ENCODE assay signal across 6 cellular contexts in the genomic region with DNA sequence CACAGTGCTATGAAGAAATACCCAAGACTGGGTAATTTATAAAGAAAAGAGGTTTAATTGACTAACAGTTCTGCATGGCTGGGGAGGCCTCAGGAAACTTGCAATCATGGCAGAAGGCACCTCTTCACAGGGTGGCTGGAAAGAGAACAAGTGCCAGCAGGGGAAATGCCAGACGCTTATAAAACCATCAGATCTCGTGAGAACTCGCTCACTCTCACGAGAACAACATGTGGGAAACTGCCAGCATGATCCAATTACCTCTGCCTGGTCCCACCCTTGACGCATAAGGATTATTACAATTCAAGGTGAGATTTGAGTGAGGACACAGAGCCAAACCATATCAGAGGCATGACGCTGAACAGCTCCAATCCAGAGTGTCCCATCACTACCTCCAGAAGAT.
DNase-seq lines count a peak whose midpoint lies in the region; FAIRE-seq and TF ChIP-seq lines count a peak whose summit lies in the region.
"Not testable (repeated sequence)": the region's sequence is repeated elsewhere in the genome, so short reads cannot be mapped to it uniquely, and the experiment has no call there.

No MANE protein-coding gene starts in this region.

- H3K9me3 ChIP-seq in H9 (ENCODE audit: control insufficient read depth, low read depth, low read length); WERI-Rb-1 (ENCODE audit: severe bottlenecking); kidney (ENCODE audit: control insufficient read depth in 1 of 2, low read length in 2 of 2): not testable (repeated sequence)

- not testable (repeated sequence) for H3K79me1 ChIP-seq in H9 (ENCODE audit: insufficient read depth, low read depth, low read length, poor library complexity, severe bottlenecking)

- H3K23me2 ChIP-seq in H9 (ENCODE audit: insufficient read length, low read depth, low read length, poor library complexity, severe bottlenecking): not testable (repeated sequence)

- not testable (repeated sequence) for FAIRE-seq in kidney (lab: Jason Lieb, UNC)

- H3K4me1 ChIP-seq in H9 (ENCODE audit: insufficient read depth, low read length); kidney (ENCODE audit: control insufficient read depth in 1 of 2, insufficient read depth in 1 of 2, low read depth in 1 of 2, low read length in 2 of 2): not testable (repeated sequence)

- H3K79me2 ChIP-seq in H9 (ENCODE audit: insufficient read depth, low read length): not testable (repeated sequence)

- not testable (repeated sequence) for H3K9ac ChIP-seq in H9 (ENCODE audit: extremely low read depth, insufficient read length, low read length); kidney (ENCODE audit: low read length in 2 of 2)

- not testable (repeated sequence) for H3K4ac ChIP-seq in H9 (ENCODE audit: low read depth, low read length)

- not testable (repeated sequence) for H3K27me3 ChIP-seq in H9 (ENCODE audit: insufficient read depth, low read length); WERI-Rb-1 (ENCODE audit: insufficient read depth, low read depth, severe bottlenecking)

- H3K9me3 Mint-ChIP-seq in H9: not testable (repeated sequence)

- not testable (repeated sequence) for H2BK12ac ChIP-seq in H9 (ENCODE audit: insufficient read length, low read depth, low read length)

- H3K23ac ChIP-seq in H9 (ENCODE audit: insufficient read length, low read depth, low read length): not testable (repeated sequence)

- not testable (repeated sequence) for H4K8ac ChIP-seq in H9 (replicated peaks; ENCODE audit: insufficient read length, low read depth, low read length)

- H3K4me1 Mint-ChIP-seq in H9: peaks cover 21 to 40% of the 10 kb centered on the region in 2 experiments

- not testable (repeated sequence) for H3T11ph ChIP-seq in H9 (ENCODE audit: low read length)

- not testable (repeated sequence) for H4K5ac ChIP-seq in H9 (ENCODE audit: insufficient read length, low read depth, low read length)

- not testable (repeated sequence) for H2BK5ac ChIP-seq in H9 (ENCODE audit: insufficient read length, low read length)

- not testable (repeated sequence) for H3K4me3 ChIP-seq in WERI-Rb-1 (ENCODE audit: low read depth, low read length); kidney (ENCODE audit: low read length in 2 of 2)

- H4K91ac ChIP-seq in H9 (ENCODE audit: insufficient read length, low read depth, low read length): not testable (repeated sequence)

- DNase-seq in H9: peak; percentile 21
- peak; percentile 12 for DNase-seq in NAMALWA (ENCODE audit: low spot score)
- peak; percentile 47 for DNase-seq in NCI-H82 treated with DMSO at 0.1 percent for 48 hours (lab: John Stamatoyannopoulos, UW; ENCODE audit: unreplicated experiment)
- DNase-seq in WERI-Rb-1: peak; percentile 32
- peak; percentile 4 for DNase-seq in kidney
- DNase-seq in posterior vena cava (ENCODE audit: low spot score): peak; percentile 11

- not testable (repeated sequence) for H3K4me3 Mint-ChIP-seq in H9

- not testable (repeated sequence) for H4K20me1 ChIP-seq in H9 (ENCODE audit: control insufficient read depth, insufficient read depth, insufficient read length)

- H3K36me3 Mint-ChIP-seq in H9 (ENCODE audit: insufficient read depth in 1 of 3, low read depth in 3 of 3): not testable (repeated sequence)

- not testable (repeated sequence) for H3K4me2 ChIP-seq in H9 (ENCODE audit: insufficient read depth, insufficient read length, low read length)

- not testable (repeated sequence) for TF ChIP-seq CTCF in H9 (conservative IDR thresholded peaks at IDR 0.05); WERI-Rb-1 (IDR thresholded peaks at IDR 0.05; ENCODE audit: low read depth, low read length); kidney (IDR thresholded peaks at IDR 0.05; ENCODE audit: borderline replicate concordance, extremely low read depth, insufficient read depth)

- H3K36me3 ChIP-seq in WERI-Rb-1; kidney (ENCODE audit: control insufficient read depth in 1 of 2, insufficient read depth in 2 of 2, low read length in 2 of 2): not testable (repeated sequence)

- not testable (repeated sequence) for H3K56ac ChIP-seq in H9 (ENCODE audit: insufficient read length, low read depth, low read length)

- H3K27ac ChIP-seq in H9 (ENCODE audit: insufficient read length, low read depth, low read length); WERI-Rb-1; kidney (ENCODE audit: low read depth in 2 of 2, low read length in 2 of 2): not testable (repeated sequence)

- not testable (repeated sequence) for H2AK5ac ChIP-seq in H9 (ENCODE audit: insufficient read length, low read length)

- peaks cover 17% of the 10 kb centered on the region for H3K27me3 Mint-ChIP-seq in H9 (ENCODE audit: low read depth)

- not testable (repeated sequence) for H2BK15ac ChIP-seq in H9 (ENCODE audit: low read depth, low read length)

- H3K18ac ChIP-seq in H9 (ENCODE audit: insufficient read length, low read depth, low read length): not testable (repeated sequence)

- intact Hi-C loops in kidney (cut with DNase I); posterior vena cava (cut with DNase I): not testable (repeated sequence)

- not testable (repeated sequence) for H2BK20ac ChIP-seq in H9 (ENCODE audit: low read depth, low read length, poor library complexity, severe bottlenecking)

- not testable (repeated sequence) for H2BK120ac ChIP-seq in H9 (ENCODE audit: low read depth, low read length, poor library complexity, severe bottlenecking)

- H2AFZ ChIP-seq in H9 (ENCODE audit: low read length): not testable (repeated sequence)

- not testable (repeated sequence) for H3K27ac Mint-ChIP-seq in H9

- H3K14ac ChIP-seq in H9 (ENCODE audit: insufficient read depth, low read length): not testable (repeated sequence)

- no CpG with 5 or more reads among the region's 6 CpGs for WGBS in H9 (ENCODE audit: extremely low coverage, insufficient read length, low lambda C conversion rate)
